Comparison of ENCODE assay signal across 8 cellular contexts in the genomic region with DNA sequence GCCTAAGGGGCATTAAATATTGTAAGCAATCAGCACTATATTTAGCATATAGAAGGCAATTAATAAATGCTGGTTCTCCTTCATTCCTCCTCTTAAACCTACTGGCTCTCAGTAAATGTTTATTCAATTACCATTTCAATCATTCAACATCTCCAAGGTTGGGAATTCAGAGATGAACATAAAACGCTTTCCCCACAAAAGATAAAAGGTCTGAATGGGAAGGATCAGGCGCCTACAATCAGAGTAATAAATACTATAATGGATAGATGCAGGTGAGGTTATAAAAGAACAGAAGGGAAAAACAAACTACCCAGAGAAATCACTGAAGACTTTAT. TPM values are rescaled to one million over a fixed set of nuclear protein-coding genes. Genes with fewer than 3 reads are reported as not detected.
DNase-seq lines count a peak whose midpoint lies in the region; ATAC-seq and TF ChIP-seq lines count a peak whose summit lies in the region.

No MANE protein-coding gene starts in this region.

- 86 to 100% methylated on average over 1 to 2 of the region's 2 CpGs for WGBS in endodermal cell (ENCODE audit: insufficient coverage in 1 of 2, insufficient read length in 1 of 2), 2 experiments

- peak overlapping the region; percentile 54; the same call in 1 of the 2 replicates for H2AFZ ChIP-seq in OCI-LY7 (ENCODE audit: low read length)

- peaks cover 24% of the 10 kb centered on the region for H3K36me3 Mint-ChIP-seq in CD4-positive, CD25-positive, alpha-beta regulatory T cell
- H3K36me3 Mint-ChIP-seq in endodermal cell (ENCODE audit: low read depth) = peaks cover 34% of the 10 kb centered on the region
- peaks cover 11% of the 10 kb centered on the region for H3K36me3 Mint-ChIP-seq in osteocyte (ENCODE audit: unreplicated experiment)

- H3K4me1 Mint-ChIP-seq in CD4-positive, CD25-positive, alpha-beta regulatory T cell = peaks cover 34 to 46% (median 38%) of the 10 kb centered on the region in 4 donors
- H3K4me1 Mint-ChIP-seq in endodermal cell = peaks cover 18% of the 10 kb centered on the region
- H3K4me1 Mint-ChIP-seq in osteocyte (ENCODE audit: unreplicated experiment) = peaks cover 34% of the 10 kb centered on the region

- peaks cover 43% of the 10 kb centered on the region for H3K79me2 ChIP-seq in OCI-LY7 (ENCODE audit: insufficient read depth, low read depth, low read length)

- peaks cover 17% of the 10 kb centered on the region; the same call in 1 of the 2 replicates for H4K20me1 ChIP-seq in OCI-LY7 (ENCODE audit: insufficient read depth, low read length)

- no peaks in the 10 kb centered on the region for H3K27me3 Mint-ChIP-seq in CD4-positive, CD25-positive, alpha-beta regulatory T cell
- no peaks in the 10 kb centered on the region for H3K27me3 Mint-ChIP-seq in endodermal cell (ENCODE audit: insufficient read depth)
- H3K27me3 Mint-ChIP-seq in osteocyte (ENCODE audit: unreplicated experiment) = no peaks in the 10 kb centered on the region

- H3K9me3 ChIP-seq in CD4-positive, CD25-positive, alpha-beta regulatory T cell (ENCODE audit: control insufficient read depth in 2 of 2, low read length in 2 of 2) = no peaks in the 10 kb centered on the region
- H3K9me3 ChIP-seq in OCI-LY7 (ENCODE audit: low read length) = no peaks in the 10 kb centered on the region
- H3K9me3 ChIP-seq in endodermal cell (ENCODE audit: control insufficient read depth, low read length) = no peaks in the 10 kb centered on the region

- peak overlapping the region; percentile 91 for H3K27ac ChIP-seq in CD4-positive, CD25-positive, alpha-beta regulatory T cell (ENCODE audit: insufficient read depth, low read length, poor library complexity, severe bottlenecking)
- H3K27ac ChIP-seq in OCI-LY7 (ENCODE audit: low read depth, low read length, poor library complexity, severe bottlenecking) (peak overlapping the region; percentile 39), endodermal cell (ENCODE audit: low read depth, low read length) (no peak overlapping the region)

- ATAC-seq in CD4-positive, CD25-positive, alpha-beta regulatory T cell (ENCODE audit: low read depth in 2 of 2) = no peak
- ATAC-seq in HG03039 (IDR thresholded peaks at IDR 0.05; ENCODE audit: unreplicated experiment) (no peak), HG03460 (IDR thresholded peaks at IDR 0.05; ENCODE audit: unreplicated experiment) (no peak)

- no peak for DNase-seq in CD4-positive, CD25-positive, alpha-beta regulatory T cell
- no peak for DNase-seq in OCI-LY7 (ENCODE audit: low spot score)
- no peak for DNase-seq in endodermal cell
- DNase-seq in osteocyte (ENCODE audit: extremely low spot score, unreplicated experiment) = no peak
- DNase-seq in stimulated activated CD4-positive, alpha-beta T cell treated with anti-CD3 and anti-CD28 coated beads, Interleukin-12 subunit alpha, Interleukin-12 subunit beta, amount 100 ng/mL, for 4 hours = no peak
- DNase-seq in mucosa of gallbladder (ENCODE audit: low spot score) = no peak

- peaks cover 33% of the 10 kb centered on the region for H3K4me1 ChIP-seq in CD4-positive, CD25-positive, alpha-beta regulatory T cell (ENCODE audit: control insufficient read depth, insufficient read depth, low read length, poor library complexity, severe bottlenecking)
- peaks cover 34% of the 10 kb centered on the region for H3K4me1 ChIP-seq in OCI-LY7 (ENCODE audit: insufficient read depth, low read length, poor library complexity, severe bottlenecking)
- peaks cover 7% of the 10 kb centered on the region for H3K4me1 ChIP-seq in endodermal cell (ENCODE audit: control insufficient read depth, insufficient read depth, low read length)

- peak overlapping the region; percentile 95 to 98 (median 97) for H3K27ac Mint-ChIP-seq in CD4-positive, CD25-positive, alpha-beta regulatory T cell
- H3K27ac Mint-ChIP-seq in endodermal cell (peak overlapping the region; percentile 94), osteocyte (ENCODE audit: unreplicated experiment) (peak overlapping the region; percentile 97)

- POLR2A ChIA-PET in OCI-LY7 (lab: Charles Lee) = interaction anchor here (1.1 to 3.4 kb wide), 2 partner anchors 10 to 22 kb away, joined by 3 to 14 read pairs; a partner anchor contains a TSS

- H3K27me3 ChIP-seq in CD4-positive, CD25-positive, alpha-beta regulatory T cell (ENCODE audit: control insufficient read depth, insufficient read depth, low read length) = no peaks in the 10 kb centered on the region
- H3K27me3 ChIP-seq in endodermal cell (ENCODE audit: control insufficient read depth, insufficient read depth, low read length, poor library complexity, severe bottlenecking) = no peaks in the 10 kb centered on the region

- TF ChIP-seq CTCF in OCI-LY7 (conservative IDR thresholded peaks at IDR 0.05; ENCODE audit: low read length) (no peak), endodermal cell (conservative IDR thresholded peaks at IDR 0.05) (no peak), osteocyte (IDR thresholded peaks at IDR 0.05) (no peak)

- intact Hi-C loops in OCI-LY7 (cut with micrococcal nuclease; ENCODE audit: unreplicated experiment) = no loop called here

- CTCF ChIA-PET in OCI-LY7 (lab: Charles Lee; ENCODE audit: unreplicated experiment) = no interaction called here

- H3K9me2 ChIP-seq in OCI-LY7 (ENCODE audit: insufficient read depth, low read length) = no peaks in the 10 kb centered on the region

- BruUV-seq in OCI-LY7 (replicated peaks; lab: Mats Ljungman, UMichigan) = no TSS peak

- H3K9ac ChIP-seq in endodermal cell (ENCODE audit: extremely low read depth, low read length, poor library complexity, severe bottlenecking) = peak overlapping the region; percentile 70

- H3K4me2 ChIP-seq in OCI-LY7 (ENCODE audit: low read length) = peak overlapping the region; percentile 100

- peaks cover 15% of the 10 kb centered on the region for H3K36me3 ChIP-seq in CD4-positive, CD25-positive, alpha-beta regulatory T cell (ENCODE audit: control insufficient read depth, insufficient read depth, low read length)
- H3K36me3 ChIP-seq in OCI-LY7 (ENCODE audit: insufficient read depth, low read length) = peaks cover 50% of the 10 kb centered on the region
- H3K36me3 ChIP-seq in endodermal cell (ENCODE audit: control insufficient read depth, insufficient read depth, low read length) = peaks cover 43% of the 10 kb centered on the region

- peak overlapping the region; percentile 89 for H3K4me3 ChIP-seq in CD4-positive, CD25-positive, alpha-beta regulatory T cell (ENCODE audit: low read depth, low read length)
- H3K4me3 ChIP-seq in OCI-LY7 (ENCODE audit: low read depth, low read length, poor library complexity, severe bottlenecking) = peak overlapping the region; percentile 88
- H3K4me3 ChIP-seq in endodermal cell (ENCODE audit: low read length) = peak overlapping the region; percentile 94

- peak overlapping the region; percentile 90 to 96 (median 93) for H3K4me3 Mint-ChIP-seq in CD4-positive, CD25-positive, alpha-beta regulatory T cell
- H3K4me3 Mint-ChIP-seq in endodermal cell (peak overlapping the region; percentile 92), osteocyte (ENCODE audit: unreplicated experiment) (peak overlapping the region; percentile 94)

- H3K9me3 Mint-ChIP-seq in CD4-positive, CD25-positive, alpha-beta regulatory T cell = no peaks in the 10 kb centered on the region
- H3K9me3 Mint-ChIP-seq in endodermal cell = no peaks in the 10 kb centered on the region
- H3K9me3 Mint-ChIP-seq in osteocyte (ENCODE audit: unreplicated experiment) = no peaks in the 10 kb centered on the region

RNA-seq across cellular contexts. Expression of a gene that starts 0.4 kb away (rescaled TPM):
- 20.0 TPM for total RNA-seq in CD4-positive, CD25-positive, alpha-beta regulatory T cell
- 10 to 100 TPM; 38.8 to 43.1 (median 39.9) TPM for polyA plus RNA-seq in CD4-positive, CD25-positive, alpha-beta regulatory T cell
- 15.8 and 16.4 TPM in 2 replicates for total RNA-seq in OCI-LY7 (2014; rRNA removed; shearing (Covaris generic))
- total RNA-seq in OCI-LY7 (2022) (16.8 and 16.9 TPM in 2 replicates), endodermal cell (1 to 10 TPM; 7.3 to 9.2 TPM), osteocyte (9.5 and 9.9 TPM in 2 replicates), mucosa of gallbladder (5.9 TPM)
- 5.7 TPM for polyA plus RNA-seq in endodermal cell (2013, experiment 1 of 2)
- polyA plus RNA-seq in endodermal cell (2013, experiment 2 of 2) = 5.3 TPM

RNA-seq across cellular contexts. Expression of a gene that starts 21.0 kb away (rescaled TPM):
- total RNA-seq in CD4-positive, CD25-positive, alpha-beta regulatory T cell = 39.9 TPM
- polyA plus RNA-seq in CD4-positive, CD25-positive, alpha-beta regulatory T cell = 100 to 1,000 TPM in 2 of 4 donors, 10 to 100 TPM in 2; 89.8 to 114 (median 95.9) TPM
- total RNA-seq in OCI-LY7 (2014; rRNA removed; shearing (Covaris generic)) = 26.6 and 28.5 TPM in 2 replicates
- 38.2 and 40.5 TPM in 2 replicates for total RNA-seq in OCI-LY7 (2022)
- total RNA-seq in endodermal cell = 10 to 100 TPM; 77.2 to 99.6 TPM
- polyA plus RNA-seq in endodermal cell (2013, experiment 1 of 2) = 74.0 TPM
- polyA plus RNA-seq in endodermal cell (2013, experiment 2 of 2) = 65.5 TPM
- 46.6 and 49.8 TPM in 2 replicates for total RNA-seq in osteocyte
- total RNA-seq in mucosa of gallbladder = 51.4 TPM

RNA-seq across cellular contexts. Expression of a gene that starts 22.1 kb away (rescaled TPM):
- 36.0 TPM for total RNA-seq in CD4-positive, CD25-positive, alpha-beta regulatory T cell
- polyA plus RNA-seq in CD4-positive, CD25-positive, alpha-beta regulatory T cell = 10 to 100 TPM; 67.3 to 92.9 (median 75.3) TPM
- total RNA-seq in OCI-LY7 (2014; rRNA removed; shearing (Covaris generic)) = 25.5 and 27.4 TPM in 2 replicates
- total RNA-seq in OCI-LY7 (2022) (47.6 and 49.0 TPM in 2 replicates), endodermal cell (10 to 100 TPM; 77.6 to 95.1 TPM), osteocyte (61.0 and 65.1 TPM in 2 replicates), mucosa of gallbladder (29.1 TPM)
- polyA plus RNA-seq in endodermal cell (2013, experiment 1 of 2) = 125 TPM
- 113 TPM for polyA plus RNA-seq in endodermal cell (2013, experiment 2 of 2)

RNA-seq across cellular contexts. Expression of a gene that starts 43.5 kb away (rescaled TPM):
- total RNA-seq in CD4-positive, CD25-positive, alpha-beta regulatory T cell = not detected
- not detected for polyA plus RNA-seq in CD4-positive, CD25-positive, alpha-beta regulatory T cell
- 0.03 and 0.05 TPM in 2 replicates for total RNA-seq in OCI-LY7 (2014; rRNA removed; shearing (Covaris generic))
- total RNA-seq in OCI-LY7 (2022) = not detected in 2 replicates
- total RNA-seq in endodermal cell = 10 to 100 TPM; 58.1 to 66.0 TPM
- 14.6 TPM for polyA plus RNA-seq in endodermal cell (2013, experiment 1 of 2)
- 16.6 TPM for polyA plus RNA-seq in endodermal cell (2013, experiment 2 of 2)
- total RNA-seq in osteocyte = 8.2 and 8.3 TPM in 2 replicates
- 38.3 TPM for total RNA-seq in mucosa of gallbladder
